Comparison of ENCODE assay signal across 16 cellular contexts in the genomic region with DNA sequence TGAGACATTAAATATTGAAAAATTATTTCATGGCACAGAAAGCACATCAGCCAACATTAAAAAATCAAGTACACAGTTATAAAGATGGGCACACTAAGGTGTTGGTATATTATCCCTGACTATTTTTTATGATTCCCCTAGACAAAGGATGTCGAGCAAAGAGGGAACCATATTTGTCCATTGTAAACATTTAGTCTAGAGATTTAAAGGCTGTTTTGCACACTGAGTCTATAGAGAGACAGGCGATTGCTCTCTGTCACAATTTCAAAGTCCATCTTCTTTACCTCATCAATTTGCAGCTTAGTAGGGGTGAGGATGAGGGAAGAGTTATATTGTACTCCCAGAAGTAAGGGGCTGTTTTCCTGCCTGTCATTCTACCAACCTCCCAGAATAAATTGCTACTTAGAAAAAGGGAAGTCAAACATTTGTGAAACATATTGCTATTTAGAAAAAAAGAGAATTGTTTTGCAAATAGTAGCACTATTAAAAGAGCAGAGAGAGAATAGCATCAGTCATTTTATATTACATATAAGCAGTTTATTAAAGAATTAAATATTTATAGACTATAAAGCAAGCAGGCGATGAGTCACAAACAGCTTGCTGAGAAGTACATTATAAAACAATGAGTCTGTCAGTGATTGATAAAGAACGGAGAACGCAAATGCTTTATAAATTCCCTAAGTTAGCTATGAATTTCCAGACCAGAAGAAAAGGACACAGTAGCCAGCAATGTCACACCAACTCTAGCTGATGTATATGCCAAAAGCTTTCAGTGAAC.
"Had no signal": no experiment of that assay in that cellular context is flagged by ENCODE, and none has a peak within 500 bp of the region (broad histone marks: within the 10 kb centered on the region; RNA-seq: fewer than 3 reads in every experiment).

No MANE protein-coding gene starts in this region.

- H3K4me1 Mint-ChIP-seq: nephron; stimulated activated naive CD8-positive, alpha-beta T cell treated with anti-CD3 and anti-CD28 coated beads, Interleukin-15, amount 100 ng/mL, for 72 hours had no signal

- H3K4me3 Mint-ChIP-seq: activated T-cell treated with anti-CD3 and anti-CD28 coated beads, Interleukin-2, amount 50 U/mL, for 4 hours; nephron; stimulated activated naive CD8-positive, alpha-beta T cell treated with anti-CD3 and anti-CD28 coated beads, Interleukin-15, amount 100 ng/mL, for 72 hours had no signal

- H3K27ac ChIP-seq: cardiac muscle cell, foreskin keratinocyte, psoas muscle, upper lobe of left lung, VCaP had no signal

- DNase-seq: activated CD4-positive, alpha-beta T cell treated with anti-CD3 and anti-CD28 coated beads for 1 hour; activated CD4-positive, alpha-beta T cell treated with anti-CD3 and anti-CD28 coated beads, Interleukin-2, amount 50 U/mL, for 4 hours; activated effector memory CD4-positive, alpha-beta T cell treated with Interleukin-2 at 50 U/mL for 16 hours; activated naive CD4-positive, alpha-beta T cell treated with anti-CD3 and anti-CD28 coated beads, Interleukin-2, amount 50 U/mL, for 16 hours; activated T-cell treated with anti-CD3 and anti-CD28 coated beads, Interleukin-2, amount 50 U/mL, for 4 hours; foreskin keratinocyte; kidney glomerular epithelial cell; occipital lobe; psoas muscle; stimulated activated CD4-positive, alpha-beta T cell treated with anti-CD3 and anti-CD28 coated beads, Interleukin-1b, Interleukin-23, amount 100 ng/mL, for 48 hours; stimulated activated naive CD8-positive, alpha-beta T cell treated with anti-CD3 and anti-CD28 coated beads, Interleukin-15, amount 100 ng/mL, for 72 hours; upper lobe of left lung had no signal

- FAIRE-seq: endometrium had no signal

- H3K36me3 ChIP-seq: cardiac muscle cell, upper lobe of left lung had no signal

- H3K4me3 ChIP-seq: cardiac muscle cell, psoas muscle, upper lobe of left lung had no signal

- H3K27ac Mint-ChIP-seq: nephron; stimulated activated naive CD8-positive, alpha-beta T cell treated with anti-CD3 and anti-CD28 coated beads, Interleukin-15, amount 100 ng/mL, for 72 hours had no signal

- H3K27me3 Mint-ChIP-seq: stimulated activated naive CD8-positive, alpha-beta T cell treated with anti-CD3 and anti-CD28 coated beads, Interleukin-15, amount 100 ng/mL, for 72 hours had no signal

- H3K27me3 ChIP-seq: cardiac muscle cell, foreskin keratinocyte, upper lobe of left lung had no signal
